Comparison of ENCODE assay signal across 6 cellular contexts in genomic region chr20:42003380-42003779, GRCh38.
"Had no signal": no experiment of that assay in that cellular context is flagged by ENCODE, and none has a peak within 500 bp of the region (broad histone marks: within the 10 kb centered on the region; RNA-seq: fewer than 3 reads in every experiment).

No MANE protein-coding gene starts in this region.

- H3K9ac ChIP-seq: KMS-11 had no signal

- H3K27ac ChIP-seq: HL-60, KMS-11 had no signal

- H3K4me3 ChIP-seq: K562 had no signal

- H3K4me2 ChIP-seq: KMS-11 had no signal

- FAIRE-seq: K562 had no signal

- ATAC-seq: K562 had no signal

- DNase-seq: IMR-90, KBM-7, KG1 had no signal
